Comparison of ENCODE assay signal across 17 cellular contexts in the genomic region with DNA sequence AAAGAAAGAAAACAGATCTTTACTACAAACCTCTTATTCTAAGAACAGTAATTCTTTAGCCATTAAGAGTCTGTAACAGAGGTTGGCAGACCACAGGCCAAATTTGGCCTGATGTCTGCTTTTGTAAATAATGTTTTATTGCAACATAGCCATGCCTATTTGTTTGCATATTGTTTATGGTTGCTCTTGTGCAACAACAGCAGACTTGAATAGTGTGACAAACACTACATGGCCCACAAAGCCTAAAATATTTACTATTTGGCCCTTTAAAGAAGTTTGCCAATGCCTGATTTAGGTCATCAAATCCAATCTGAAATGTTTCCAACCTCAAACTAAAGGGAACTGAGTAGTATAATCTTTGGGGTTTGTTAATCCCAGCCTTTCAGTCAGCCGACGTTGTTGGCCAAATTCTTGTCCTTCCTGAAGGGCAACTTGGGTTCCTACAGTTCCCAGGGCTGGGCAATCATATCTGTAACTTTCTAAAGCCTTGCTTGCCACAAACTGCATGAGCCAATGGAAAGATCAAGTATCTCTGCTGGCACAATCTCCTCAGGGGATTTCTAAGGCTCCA. TPM values are rescaled to one million over a fixed set of nuclear protein-coding genes. Genes with fewer than 3 reads are reported as not detected.
DNase-seq lines count a peak whose midpoint lies in the region; ATAC-seq and TF ChIP-seq lines count a peak whose summit lies in the region.
"Had no signal": no experiment of that assay in that cellular context is flagged by ENCODE, and none has a peak within 500 bp of the region (broad histone marks: within the 10 kb centered on the region; RNA-seq: fewer than 3 reads in every experiment).

No MANE protein-coding gene starts in this region.

- intact Hi-C loops in adrenal gland (cut with DNase I), result no loop called here
- intact Hi-C loops in heart right ventricle (cut with DNase I), result no loop called here

- H3K36me3 ChIP-seq in adrenal gland (replicated peaks in 1 of 2), result peaks cover 0 to 71% of the 10 kb centered on the region in 2 donors
- peaks cover 0 to 100% (median 37%) of the 10 kb centered on the region in 9 donors for H3K36me3 ChIP-seq in heart right ventricle

- no peak for TF ChIP-seq POLR2A in adrenal gland (IDR thresholded peaks at IDR 0.05)

- WGBS in adrenal gland, 4 donors, result 28 to 41% (median 38%) methylated on average over 2 of the region's 2 CpGs
- WGBS in heart right ventricle, 2 donors, result 34 to 58% methylated on average over 2 of the region's 2 CpGs

- TF ChIP-seq CTCF in C4-2B (conservative IDR thresholded peaks at IDR 0.05) (no peak), adrenal gland (IDR thresholded peaks at IDR 0.05) (no peak), heart right ventricle (IDR thresholded peaks at IDR 0.05) (no peak), retinal pigment epithelial cell (conservative IDR thresholded peaks at IDR 0.05; ENCODE audit: low read depth, low read length) (no peak)

- no peaks in the 10 kb centered on the region for H3K9me3 ChIP-seq in adrenal gland (replicated peaks in 1 of 3)
- no peaks in the 10 kb centered on the region for H3K9me3 ChIP-seq in heart right ventricle

- peak in 5 of 8 donors; percentile 45 to 75 (median 73) for ATAC-seq in heart right ventricle
- ATAC-seq: stimulated activated naive CD8-positive, alpha-beta T cell treated with anti-CD3 and anti-CD28 coated beads, Interleukin-15, Interleukin-2, amounts not matched to agents 100 U/mL and 50 U/mL, for 24 hours had no signal

- H3K4me1 ChIP-seq in adrenal gland (replicated peaks in 1 of 2) (no peaks in the 10 kb centered on the region), heart right ventricle (peaks cover 0 to 22% (median 8%) of the 10 kb centered on the region in 9 donors)

- DNase-seq in adrenal gland (peak in 4 of 7 donors; percentile 18 to 40 (median 34)), heart right ventricle (no peak), retinal pigment epithelial cell (ENCODE audit: low read depth) (peak; percentile 43), NCI-H1105 (lab: John Stamatoyannopoulos, UW) (no peak), A172 (ENCODE audit: low spot score) (no peak)
- DNase-seq in stimulated activated CD8-positive, alpha-beta memory T cell treated with anti-CD3 and anti-CD28 coated beads, Interleukin-4, amount 100 ng/mL, for 48 hours, result no peak
- DNase-seq in central memory CD4-positive, alpha-beta T cell, result no peak
- DNase-seq: activated CD8-positive, alpha-beta memory T cell treated with anti-CD3 and anti-CD28 coated beads, Interleukin-2, amount 50 U/mL, for 4 hours; amniotic stem cell; CD8-positive, alpha-beta memory T cell; effector memory CD4-positive, alpha-beta T cell; NCI-H1436; NCI-H82; posterior cingulate gyrus; stimulated activated CD4-positive, alpha-beta T cell treated with anti-CD3 and anti-CD28 coated beads, Interleukin-4, amount 100 ng/mL, for 24 hours; stimulated activated naive CD8-positive, alpha-beta T cell treated with anti-CD3 and anti-CD28 coated beads, Interleukin-15, Interleukin-2, amounts not matched to agents 100 U/mL and 50 U/mL, for 24 hours had no signal

- H3K27me3 ChIP-seq in adrenal gland, result no peaks in the 10 kb centered on the region
- H3K27me3 ChIP-seq in heart right ventricle, result no peaks in the 10 kb centered on the region

- H3K27ac ChIP-seq in C4-2B, result peak overlapping the region; percentile 46; the same call in 1 of the 2 replicates
- peak overlapping the region in 2 of 5 donors; percentile 8 to 49 for H3K27ac ChIP-seq in adrenal gland
- H3K27ac ChIP-seq in heart right ventricle, result peak overlapping the region in 8 of 10 donors; percentile 1 to 46 (median 22)

- H3K4me3 ChIP-seq in adrenal gland (no peak overlapping the region), heart right ventricle (no peak overlapping the region), retinal pigment epithelial cell (ENCODE audit: low read length) (no peak overlapping the region)

RNA-seq across cellular contexts. Expression of a gene that starts 33.9 kb away (rescaled TPM):
- 10 to 100 TPM; 37.5 to 53.6 (median 47.7) TPM for total RNA-seq in adrenal gland
- polyA plus RNA-seq in adrenal gland, result 10 to 100 TPM; 23.8 to 38.5 (median 38.2) TPM
- total RNA-seq in heart right ventricle, result 10 to 100 TPM; 20.3 to 28.2 (median 23.5) TPM
- 10 to 100 TPM; 12.9 to 16.7 TPM for polyA plus RNA-seq in heart right ventricle
- 29.6 and 29.7 TPM in 2 replicates for total RNA-seq in A172 (2014; rRNA removed; shearing (Covaris generic))

RNA-seq across cellular contexts. Expression of a gene that starts 47.4 kb away (rescaled TPM):
- total RNA-seq in adrenal gland (100 to 1,000 TPM in 4 of 8 donors, 10 to 100 TPM in 4; 61.9 to 120 (median 94.1) TPM), heart right ventricle (100 to 1,000 TPM; 111 to 137 (median 129) TPM)
- polyA plus RNA-seq in adrenal gland (100 to 1,000 TPM in 1 of 3 donors, 10 to 100 TPM in 2; 18.9 to 192 (median 22.7) TPM), heart right ventricle (10 to 100 TPM; 21.4 to 38.2 TPM)
- 195 and 258 TPM in 2 replicates for total RNA-seq in A172 (2014; rRNA removed; shearing (Covaris generic))

Comparison
In these comparisons a context has a peak if more than half of its experiments do, and no peak if none do; other contexts are left out.
1. DNase-seq: peak in adrenal gland (4 of 7) and retinal pigment epithelial cell (single experiment); none in heart right ventricle (0 of 2), stimulated activated CD8-positive, alpha-beta memory T cell treated with anti-CD3 and anti-CD28 coated beads, Interleukin-4, amount 100 ng/mL, for 48 hours (single experiment), central memory CD4-positive, alpha-beta T cell (single experiment), NCI-H1105 (single experiment) and A172 (single experiment).